ENCODE assay signal across 1 cellular context in genomic region chr20:10423735-10424134, GRCh38.
TF ChIP-seq lines count a peak whose summit lies in the region.

No MANE protein-coding gene starts in this region.

TF ChIP-seq in HepG2, 621 proteins besides CTCF, POLR2A, EP300 and RAD21 (continued from another document):
- TF ChIP-seq, protein P1, sequence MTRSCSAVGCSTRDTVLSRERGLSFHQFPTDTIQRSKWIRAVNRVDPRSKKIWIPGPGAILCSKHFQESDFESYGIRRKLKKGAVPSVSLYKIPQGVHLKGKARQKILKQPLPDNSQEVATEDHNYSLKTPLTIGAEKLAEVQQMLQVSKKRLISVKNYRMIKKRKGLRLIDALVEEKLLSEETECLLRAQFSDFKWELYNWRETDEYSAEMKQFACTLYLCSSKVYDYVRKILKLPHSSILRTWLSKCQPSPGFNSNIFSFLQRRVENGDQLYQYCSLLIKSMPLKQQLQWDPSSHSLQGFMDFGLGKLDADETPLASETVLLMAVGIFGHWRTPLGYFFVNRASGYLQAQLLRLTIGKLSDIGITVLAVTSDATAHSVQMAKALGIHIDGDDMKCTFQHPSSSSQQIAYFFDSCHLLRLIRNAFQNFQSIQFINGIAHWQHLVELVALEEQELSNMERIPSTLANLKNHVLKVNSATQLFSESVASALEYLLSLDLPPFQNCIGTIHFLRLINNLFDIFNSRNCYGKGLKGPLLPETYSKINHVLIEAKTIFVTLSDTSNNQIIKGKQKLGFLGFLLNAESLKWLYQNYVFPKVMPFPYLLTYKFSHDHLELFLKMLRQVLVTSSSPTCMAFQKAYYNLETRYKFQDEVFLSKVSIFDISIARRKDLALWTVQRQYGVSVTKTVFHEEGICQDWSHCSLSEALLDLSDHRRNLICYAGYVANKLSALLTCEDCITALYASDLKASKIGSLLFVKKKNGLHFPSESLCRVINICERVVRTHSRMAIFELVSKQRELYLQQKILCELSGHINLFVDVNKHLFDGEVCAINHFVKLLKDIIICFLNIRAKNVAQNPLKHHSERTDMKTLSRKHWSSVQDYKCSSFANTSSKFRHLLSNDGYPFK (CRISPR knock-in tag; IDR thresholded peaks at IDR 0.05; ENCODE audit: borderline replicate concordance): no peak
- TF ChIP-seq PAF1 (CRISPR knock-in tag; IDR thresholded peaks at IDR 0.05): no peak
- TF ChIP-seq GLI4 (CRISPR knock-in tag; IDR thresholded peaks at IDR 0.05; ENCODE audit: borderline replicate concordance): no peak
- no peak for TF ChIP-seq ZBTB34 (CRISPR knock-in tag; IDR thresholded peaks at IDR 0.05)
- no peak for TF ChIP-seq BCL6 (CRISPR knock-in tag; IDR thresholded peaks at IDR 0.05)
- TF ChIP-seq CENPT (CRISPR knock-in tag; IDR thresholded peaks at IDR 0.05; ENCODE audit: low read depth): no peak
- no peak for TF ChIP-seq ZNF710 (CRISPR knock-in tag; IDR thresholded peaks at IDR 0.05; ENCODE audit: borderline replicate concordance)
- TF ChIP-seq ZNF225 (CRISPR knock-in tag; IDR thresholded peaks at IDR 0.05): no peak
- TF ChIP-seq, protein P2, sequence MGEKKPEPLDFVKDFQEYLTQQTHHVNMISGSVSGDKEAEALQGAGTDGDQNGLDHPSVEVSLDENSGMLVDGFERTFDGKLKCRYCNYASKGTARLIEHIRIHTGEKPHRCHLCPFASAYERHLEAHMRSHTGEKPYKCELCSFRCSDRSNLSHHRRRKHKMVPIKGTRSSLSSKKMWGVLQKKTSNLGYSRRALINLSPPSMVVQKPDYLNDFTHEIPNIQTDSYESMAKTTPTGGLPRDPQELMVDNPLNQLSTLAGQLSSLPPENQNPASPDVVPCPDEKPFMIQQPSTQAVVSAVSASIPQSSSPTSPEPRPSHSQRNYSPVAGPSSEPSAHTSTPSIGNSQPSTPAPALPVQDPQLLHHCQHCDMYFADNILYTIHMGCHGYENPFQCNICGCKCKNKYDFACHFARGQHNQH (CRISPR knock-in tag; IDR thresholded peaks at IDR 0.05): no peak
